Comparison of ENCODE assay signal across 8 cellular contexts in the genomic region with DNA sequence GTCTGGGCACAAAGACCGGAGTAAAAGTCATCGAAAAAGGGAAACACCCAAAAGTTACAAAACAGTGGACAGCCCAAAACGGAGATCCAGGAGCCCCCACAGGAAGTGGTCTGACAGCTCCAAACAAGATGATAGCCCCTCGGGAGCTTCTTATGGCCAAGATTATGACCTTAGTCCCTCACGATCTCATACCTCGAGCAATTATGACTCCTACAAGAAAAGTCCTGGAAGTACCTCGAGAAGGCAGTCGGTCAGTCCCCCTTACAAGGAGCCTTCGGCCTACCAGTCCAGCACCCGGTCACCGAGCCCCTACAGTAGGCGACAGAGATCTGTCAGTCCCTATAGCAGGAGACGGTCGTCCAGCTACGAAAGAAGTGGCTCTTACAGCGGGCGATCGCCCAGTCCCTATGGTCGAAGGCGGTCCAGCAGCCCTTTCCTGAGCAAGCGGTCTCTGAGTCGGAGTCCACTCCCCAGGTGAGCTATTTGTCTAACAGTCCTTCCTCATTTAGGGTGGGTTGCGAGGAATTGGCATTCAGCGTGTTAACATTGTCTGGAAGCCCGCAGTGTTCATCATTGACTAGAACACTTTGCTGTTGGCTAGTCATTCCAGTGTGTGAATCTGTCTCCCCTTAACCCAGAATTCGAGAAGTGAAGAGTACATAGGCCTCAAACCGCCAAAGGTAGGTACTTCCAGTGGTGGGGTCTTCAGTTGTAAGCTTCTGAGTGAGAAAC. TPM values are rescaled to one million over a fixed set of nuclear protein-coding genes. Genes with fewer than 3 reads are reported as not detected.
A peak's percentile ranks its signal among the peaks of the same experiment; 100 is the strongest.
DNase-seq lines count a peak whose midpoint lies in the region; ATAC-seq and TF ChIP-seq lines count a peak whose summit lies in the region.

No MANE protein-coding gene starts in this region.

- no peak for DNase-seq in Jurkat, Clone E6-1 (ENCODE audit: low read depth, low spot score)
- DNase-seq in adipocyte (ENCODE audit: low read depth) (peak; percentile 43), ACHN (no peak)
- no peak for DNase-seq in activated CD4-positive, CD25-positive, alpha-beta regulatory T cell (lab: John Stamatoyannopoulos, UW)

- H3K27me3 ChIP-seq in adipocyte (replicated peaks; ENCODE audit: control insufficient read depth, insufficient read depth, low read length) (no peaks in the 10 kb centered on the region), iPS-20b (ENCODE audit: insufficient read depth, low read length) (no peaks in the 10 kb centered on the region), skeletal muscle tissue (ENCODE audit: control insufficient read depth in 3 of 3, insufficient read depth in 3 of 3, low read length in 3 of 3) (no peaks in the 10 kb centered on the region)

- no peak for ATAC-seq in GM21360 (IDR thresholded peaks at IDR 0.05; ENCODE audit: unreplicated experiment)

- no peak for TF ChIP-seq CTCF in C4-2B (conservative IDR thresholded peaks at IDR 0.05)

- H3K4me3 ChIP-seq in Jurkat, Clone E6-1 (ENCODE audit: low read length): peak overlapping the region; percentile 90
- H3K4me3 ChIP-seq in adipocyte (ENCODE audit: low read length): peak overlapping the region; percentile 100
- H3K4me3 ChIP-seq in iPS-20b (ENCODE audit: low read length): peak overlapping the region; percentile 100
- peak overlapping the region; percentile 85 to 99 (median 93) for H3K4me3 ChIP-seq in skeletal muscle tissue (ENCODE audit: low read length in 3 of 3)

- H3K36me3 ChIP-seq in adipocyte (ENCODE audit: control insufficient read depth, insufficient read depth, low read length, severe bottlenecking) (peaks cover 7% of the 10 kb centered on the region), iPS-20b (ENCODE audit: insufficient read depth, low read depth, low read length) (peaks cover 9% of the 10 kb centered on the region; the same call in 1 of the 2 replicates), skeletal muscle tissue (ENCODE audit: control insufficient read depth in 3 of 3, insufficient read depth in 3 of 3, low read length in 3 of 3) (no peaks in the 10 kb centered on the region)

- peak overlapping the region; percentile 100 for H3K9ac ChIP-seq in adipocyte (ENCODE audit: low read length)
- peak overlapping the region; percentile 97 for H3K9ac ChIP-seq in iPS-20b (ENCODE audit: low read depth, low read length)
- H3K9ac ChIP-seq in skeletal muscle tissue (ENCODE audit: low read depth in 1 of 3, low read length in 3 of 3): peak overlapping the region; percentile 80 to 98 (median 98)

- H3K9me3 ChIP-seq in adipocyte (ENCODE audit: control insufficient read depth, low read length) (no peaks in the 10 kb centered on the region), iPS-20b (ENCODE audit: insufficient read depth, low read depth, low read length) (no peaks in the 10 kb centered on the region), skeletal muscle tissue (ENCODE audit: control insufficient read depth in 3 of 3, low read length in 3 of 3) (peaks cover 0 to 2% (median 0%) of the 10 kb centered on the region in 3 donors)

- H3K4me1 ChIP-seq in adipocyte (ENCODE audit: control insufficient read depth, insufficient read depth, low read length) (peaks cover 20% of the 10 kb centered on the region), iPS-20b (ENCODE audit: insufficient read depth, low read length) (peaks cover 6% of the 10 kb centered on the region), skeletal muscle tissue (ENCODE audit: control insufficient read depth in 3 of 3, insufficient read depth in 3 of 3, low read length in 3 of 3) (peaks cover 17 to 35% (median 19%) of the 10 kb centered on the region in 3 donors)

- in situ Hi-C loops in ACHN (cut with HindIII; ENCODE audit: low pct_ligation_motif_present, low pct_unique_long_range_greater_than_20kb, low sequenced_read_pairs): no loop called here

- H3K27ac ChIP-seq in C4-2B (peak overlapping the region; percentile 93), iPS-20b (ENCODE audit: low read length) (no peak overlapping the region), skeletal muscle tissue (ENCODE audit: low read depth, low read length) (peak overlapping the region; percentile 97)

RNA-seq across cellular contexts. Expression of a gene that starts 1.5 kb away (rescaled TPM):
- 42.3 TPM for polyA plus RNA-seq in Jurkat, Clone E6-1 (2012; ENCODE audit: insufficient read depth, insufficient read length)
- total RNA-seq in skeletal muscle tissue: 29.2 TPM

RNA-seq across cellular contexts. Expression of a gene that starts 11.7 kb away (rescaled TPM):
- 45.9 TPM for polyA plus RNA-seq in Jurkat, Clone E6-1 (2012; ENCODE audit: insufficient read depth, insufficient read length)
- total RNA-seq in skeletal muscle tissue: 20.9 TPM
